21 cellular contexts compared by ENCODE assay signal in genomic region chr10:132658546-132659205, GRCh38.
"Had no signal": no experiment of that assay in that cellular context is flagged by ENCODE, and none has a peak within 500 bp of the region (broad histone marks: within the 10 kb centered on the region; RNA-seq: fewer than 3 reads in every experiment).

No MANE protein-coding gene starts in this region.

- H3K9me3 ChIP-seq: esophagus muscularis mucosa, gastroesophageal sphincter had no signal

- DNase-seq: dermis blood vessel endothelial cell; effector CD4-positive, alpha-beta T cell; effector memory CD4-positive, alpha-beta T cell; foreskin keratinocyte; glutamatergic neuron; hippocampal formation; immature natural killer cell; islet precursor cell; kidney; left colon; mammary epithelial cell; mesendoderm; midbrain had no signal

- H3K9me3 Mint-ChIP-seq: immature natural killer cell, memory B cell had no signal

- H3K27me3 Mint-ChIP-seq: memory B cell had no signal

- H3K27me3 ChIP-seq: dorsolateral prefrontal cortex, esophagus muscularis mucosa, foreskin keratinocyte, gastroesophageal sphincter, heart right ventricle had no signal

- H3K27ac Mint-ChIP-seq: immature natural killer cell, memory B cell had no signal

- H3K4me3 ChIP-seq: coronary artery, dorsolateral prefrontal cortex, esophagus muscularis mucosa, gastroesophageal sphincter, heart right ventricle, left ventricle myocardium inferior, lung had no signal

- ATAC-seq: foreskin keratinocyte, left colon had no signal

- H3K4me3 Mint-ChIP-seq: immature natural killer cell, memory B cell had no signal

- H3K27ac ChIP-seq: coronary artery, dorsolateral prefrontal cortex, esophagus muscularis mucosa, foreskin keratinocyte, gastroesophageal sphincter, heart right ventricle, left ventricle myocardium inferior had no signal
